ENCODE assay signal across 1 cellular context in genomic region chr16:85541619-85542547, GRCh38.
TF ChIP-seq lines count a peak whose summit lies in the region.

No MANE protein-coding gene starts in this region.

TF ChIP-seq in K562, 482 proteins besides CTCF, POLR2A, EP300 and RAD21 (continued from another document):
- TF ChIP-seq E2F6 (IDR thresholded peaks at IDR 0.05; ENCODE audit: borderline replicate concordance in 1 of 2, extremely low read depth in 1 of 2, insufficient read depth in 1 of 2, insufficient read length in 1 of 2, low read depth in 1 of 2, low read length in 1 of 2, poor library complexity in 1 of 2, severe bottlenecking in 1 of 2), result peak in 1 of 2 experiments; percentile 16
- no peak for TF ChIP-seq NUFIP1 (IDR thresholded peaks at IDR 0.05; ENCODE audit: partially characterized antibody)
- TF ChIP-seq NR2C1 (IDR thresholded peaks at IDR 0.05), result no peak
- peak; percentile 49 for TF ChIP-seq NR2C1 (tag; IDR thresholded peaks at IDR 0.05)
- TF ChIP-seq ETV1 (tag; conservative IDR thresholded peaks at IDR 0.05; ENCODE audit: low read depth), result 0 out of 2 replicates have a peak, but pooled peaks have one; percentile 2
- no peak for TF ChIP-seq PKNOX1 (IDR thresholded peaks at IDR 0.05)
- peak; percentile 55 for TF ChIP-seq WHSC1 (IDR thresholded peaks at IDR 0.05; ENCODE audit: low read length)
- peak; percentile 30 for TF ChIP-seq MEIS2 (IDR thresholded peaks at IDR 0.05; ENCODE audit: partially characterized antibody)
- no peak for TF ChIP-seq CBX3 (IDR thresholded peaks at IDR 0.05; ENCODE audit: borderline replicate concordance in 1 of 2, low read length in 2 of 2)
- TF ChIP-seq RFX1 (IDR thresholded peaks at IDR 0.05), result no peak
- peak; percentile 41; the same call in 1 of the 2 replicates for TF ChIP-seq CBFA2T3 (IDR thresholded peaks at IDR 0.05)
- no peak for TF ChIP-seq ZNF76 (CRISPR knock-in tag; IDR thresholded peaks at IDR 0.05; ENCODE audit: borderline replicate concordance)
- peak; percentile 70; the same call in 1 of the 2 replicates for TF ChIP-seq KAT7 (CRISPR knock-in tag; IDR thresholded peaks at IDR 0.05; ENCODE audit: borderline replicate concordance)
- TF ChIP-seq MYC (IDR thresholded peaks at IDR 0.05; ENCODE audit: low read depth, low read length), result peak; percentile 20; the same call in 1 of the 2 replicates
- no peak for TF ChIP-seq MYC (CRISPR knock-in tag; IDR thresholded peaks at IDR 0.05; ENCODE audit: borderline replicate concordance, low read depth)
- TF ChIP-seq ZNF395 (CRISPR knock-in tag; IDR thresholded peaks at IDR 0.05), result 0 out of 2 replicates have a peak, but pooled peaks have one; percentile 23
- no peak for TF ChIP-seq NCOR1 (IDR thresholded peaks at IDR 0.05)
- peak; percentile 96 for TF ChIP-seq ESRRA (IDR thresholded peaks at IDR 0.05; ENCODE audit: borderline replicate concordance, low read depth)
- 0 out of 2 replicates have a peak, but pooled peaks have one; percentile 28 for TF ChIP-seq ZNF766 (CRISPR knock-in tag; conservative IDR thresholded peaks at IDR 0.05)
- TF ChIP-seq KDM4B (IDR thresholded peaks at IDR 0.05; ENCODE audit: borderline replicate concordance in 2 of 2, low read depth in 1 of 2), result 0 out of 4 replicates have a peak, but pooled peaks of 1 of the 2 experiments have one; percentile 15
- peak; percentile 33; the same call in 1 of the 2 replicates for TF ChIP-seq ZNF592 (IDR thresholded peaks at IDR 0.05)
- no peak for TF ChIP-seq ZNF253 (CRISPR knock-in tag; conservative IDR thresholded peaks at IDR 0.05)
